ENCODE assay signal across 19 cellular contexts in genomic region chr3:107990926-107991325, GRCh38.
"Had no signal": no experiment of that assay in that cellular context is flagged by ENCODE, and none has a peak within 500 bp of the region (broad histone marks: within the 10 kb centered on the region; RNA-seq: fewer than 3 reads in every experiment).

No MANE protein-coding gene starts in this region.

- H3K9me3 ChIP-seq: esophagus squamous epithelium, gastroesophageal sphincter, spleen, stomach, thoracic aorta, upper lobe of left lung, uterus had no signal

- DNase-seq: effector memory CD8-positive, alpha-beta T cell; esophagus squamous epithelium; foreskin fibroblast; glutamatergic neuron; islet precursor cell; mammary epithelial cell; naive thymus-derived CD8-positive, alpha-beta T cell; posterior cingulate gyrus; spleen; stimulated activated CD4-positive, alpha-beta T cell treated with anti-CD3 and anti-CD28 coated beads, Interleukin-15, amount 100 ng/mL, for 24 hours; stimulated activated CD4-positive, alpha-beta T cell treated with anti-CD3 and anti-CD28 coated beads, Interleukin-1b, Interleukin-23, amount 100 ng/mL, for 48 hours; stimulated activated CD4-positive, alpha-beta T cell treated with anti-CD3 and anti-CD28 coated beads, Interleukin-4, amount 100 ng/mL, for 4 hours; stimulated activated naive B cell treated with anti-CD40 and anti-IgM and Interleukin-4, amounts not matched to agents 10 μg/mL and 1 μg/mL and 100 μg/mL, for 72 hours; stomach; substantia nigra; upper lobe of left lung; uterus had no signal

- H3K27me3 ChIP-seq: esophagus squamous epithelium, gastroesophageal sphincter, spleen, stomach, upper lobe of left lung, uterus had no signal

- H3K36me3 ChIP-seq: esophagus squamous epithelium, gastroesophageal sphincter, spleen, stomach, thoracic aorta, upper lobe of left lung, uterus had no signal

- H3K27ac ChIP-seq: esophagus squamous epithelium, gastroesophageal sphincter, spleen, stomach, thoracic aorta, upper lobe of left lung, uterus had no signal

- H3K4me3 ChIP-seq: esophagus squamous epithelium, gastroesophageal sphincter, spleen, stomach, thoracic aorta, upper lobe of left lung, uterus had no signal
